22 cellular contexts compared by ENCODE assay signal in genomic region chr3:165463546-165463945, GRCh38.
DNase-seq lines count a peak whose midpoint lies in the region; ATAC-seq, FAIRE-seq and TF ChIP-seq lines count a peak whose summit lies in the region.
"Had no signal": no experiment of that assay in that cellular context is flagged by ENCODE, and none has a peak within 500 bp of the region (broad histone marks: within the 10 kb centered on the region; RNA-seq: fewer than 3 reads in every experiment).

No MANE protein-coding gene starts in this region.

- H3K4me1 ChIP-seq in A549 (peaks cover 38% of the 10 kb centered on the region), gastroesophageal sphincter (peaks cover 0 to 38% (median 9%) of the 10 kb centered on the region in 3 donors)
- H3K4me1 ChIP-seq: SJSA1 had no signal

- H3K4me2 ChIP-seq in A549, result peak overlapping the region; percentile 81
- H3K4me2 ChIP-seq: KMS-11 had no signal

- WGBS in A549 (ENCODE audit: missing lambda C conversion rate), result 57% methylated on average over 1 of the region's 1 CpG
- 0 to 65% methylated on average over 1 of the region's 1 CpG for WGBS in gastroesophageal sphincter (ENCODE audit: low coverage in 1 of 2), 2 donors

- H3K27ac ChIP-seq in A549 (no peak overlapping the region), gastroesophageal sphincter (peak overlapping the region; percentile 63 to 88 (median 71))
- H3K27ac ChIP-seq: KMS-11, SJSA1 had no signal

- CTCF ChIA-PET in A549 (lab: Yijun Ruan, JAX), result no interaction called here

- no peak overlapping the region for H3K4me3 ChIP-seq in A549
- H3K4me3 ChIP-seq in epithelial cell of proximal tubule (ENCODE audit: low read depth, low read length), result peak overlapping the region; percentile 56
- H3K4me3 ChIP-seq in gastroesophageal sphincter, result no peak overlapping the region
- no peak overlapping the region for H3K4me3 ChIP-seq in MG63
- H3K4me3 ChIP-seq: SJSA1 had no signal

- TF ChIP-seq POLR2A in A549 (IDR thresholded peaks at IDR 0.05; ENCODE audit: low read length), result no peak
- TF ChIP-seq POLR2A in gastroesophageal sphincter (IDR thresholded peaks at IDR 0.05), result no peak

- no peak for TF ChIP-seq RAD21 in A549 (conservative IDR thresholded peaks at IDR 0.05 in 1 of 2, IDR thresholded peaks at IDR 0.05 in 1 of 2)

- intact Hi-C loops in posterior vena cava (cut with DNase I), result no loop called here

- POLR2A ChIA-PET in A549 (lab: Yijun Ruan, JAX), result no interaction called here

- no peak for FAIRE-seq in A549 (lab: Jason Lieb, UNC)
- FAIRE-seq: HTR-8/SVneo had no signal

- H3K36me3 ChIP-seq in gastroesophageal sphincter, result no peaks in the 10 kb centered on the region
- H3K36me3 ChIP-seq in MG63, result no peaks in the 10 kb centered on the region
- H3K36me3 ChIP-seq: SJSA1 had no signal

- TF ChIP-seq CTCF in A549 (IDR thresholded peaks at IDR 0.05), result no peak
- TF ChIP-seq CTCF in epithelial cell of proximal tubule (conservative IDR thresholded peaks at IDR 0.05; ENCODE audit: low read depth, low read length), result no peak
- no peak for TF ChIP-seq CTCF in gastroesophageal sphincter (IDR thresholded peaks at IDR 0.05)

- no peaks in the 10 kb centered on the region for H3K9me3 ChIP-seq in A549
- H3K9me3 ChIP-seq in gastroesophageal sphincter, result no peaks in the 10 kb centered on the region
- H3K9me3 ChIP-seq in MG63, result no peaks in the 10 kb centered on the region

- no peaks in the 10 kb centered on the region for H3K27me3 ChIP-seq in gastroesophageal sphincter
- no peaks in the 10 kb centered on the region for H3K27me3 ChIP-seq in MG63
- H3K27me3 ChIP-seq: SJSA1 had no signal

- DNase-seq in A549 (ENCODE audit: low read depth in 1 of 2, low spot score in 1 of 2), result no peak
- DNase-seq in HS-5 (ENCODE audit: low read depth), result peak; percentile 60
- no peak for DNase-seq in epithelial cell of proximal tubule (ENCODE audit: low read depth)
- DNase-seq in anterior cingulate cortex (lab: John Stamatoyannopoulos, UW), result no peak
- DNase-seq in posterior vena cava (ENCODE audit: low spot score), result no peak
- DNase-seq in MG63, result no peak
- DNase-seq in NK-92 (lab: John Stamatoyannopoulos, UW; ENCODE audit: unreplicated experiment), result no peak
- DNase-seq: 8988T, GF-D8, H9, MV-4-11, NCI-H2081, NCI-H2171, NCI-H345, NCI-H524, NCI-H82, OCI-M1 had no signal

- TF ChIP-seq EP300 in A549 (IDR thresholded peaks at IDR 0.05) (no peak), gastroesophageal sphincter (IDR thresholded peaks at IDR 0.05) (no peak)

- ATAC-seq in A549 (no peak), gastroesophageal sphincter (no peak)
- ATAC-seq: Right ventricle myocardium inferior had no signal

TF ChIP-seq in A549, 52 proteins besides CTCF, POLR2A, EP300 and RAD21:
- TF ChIP-seq TP53 (CRISPR knock-in tag; IDR thresholded peaks at IDR 0.05), result no peak

Comparison
In these comparisons a context has a peak if more than half of its experiments do, and no peak if none do; other contexts are left out.
1. H3K27ac ChIP-seq: peak in gastroesophageal sphincter (4 of 4); none in A549 (0 of 2).